Comparison of ENCODE assay signal across 1 cellular context in genomic region chr20:25299801-25300200, GRCh38.
TF ChIP-seq lines count a peak whose summit lies in the region.

No MANE protein-coding gene starts in this region.

TF ChIP-seq in WTC11, 78 proteins besides CTCF, POLR2A, EP300 and RAD21 (continued from another document):
- TF ChIP-seq ZSCAN18 (CRISPR knock-in tag; IDR thresholded peaks at IDR 0.05) (no peak), PRDM15 (CRISPR knock-in tag; IDR thresholded peaks at IDR 0.05) (no peak)
